1 cellular context compared by ENCODE assay signal in the genomic region with DNA sequence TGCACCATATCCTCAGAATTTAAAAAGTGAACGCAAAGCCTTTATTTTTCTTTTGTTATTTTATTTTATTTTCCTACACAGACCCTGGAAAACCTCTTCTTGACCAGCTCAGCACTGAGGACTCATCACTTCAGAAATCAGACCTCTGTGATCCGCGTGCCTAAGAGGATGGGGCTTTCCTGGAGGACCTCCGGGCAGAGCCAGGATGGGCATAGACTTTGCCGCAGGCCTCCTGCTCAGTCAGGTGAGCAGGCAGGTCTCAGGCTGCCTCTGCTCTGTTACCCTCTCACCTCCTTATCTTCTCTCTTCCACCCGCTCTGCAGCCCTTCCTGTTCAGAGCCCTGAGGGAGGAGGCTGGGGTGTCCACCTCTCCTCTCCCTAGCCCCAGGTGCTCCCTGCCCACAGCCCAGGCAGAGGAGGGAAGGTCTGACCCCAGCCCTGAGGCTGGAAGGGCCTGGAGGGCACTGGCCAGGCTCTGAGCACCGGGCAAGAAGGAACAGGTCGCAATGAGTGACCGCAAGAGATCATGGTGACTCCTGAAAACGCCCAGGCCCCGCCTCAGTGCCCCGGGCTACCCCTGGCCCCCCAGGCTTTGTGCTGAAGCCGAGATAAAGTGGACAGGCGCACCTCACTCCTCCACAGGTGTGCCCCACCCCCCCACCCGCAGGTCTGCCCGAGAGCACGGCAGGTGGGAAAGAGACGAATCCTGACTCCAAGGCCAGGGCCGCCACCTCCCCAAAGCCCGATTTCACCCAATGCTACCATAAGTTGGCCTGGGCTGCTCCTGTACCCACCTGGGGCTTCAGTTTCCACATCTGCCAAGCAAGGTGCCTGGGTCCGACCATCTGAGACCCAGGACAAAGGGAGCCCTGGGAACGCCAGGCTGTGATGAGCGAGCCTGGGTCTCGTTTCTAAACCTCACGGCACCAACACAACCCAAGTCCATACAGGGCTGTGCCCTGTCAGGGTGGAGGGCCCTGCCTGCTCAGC.
TF ChIP-seq lines count a peak whose summit lies in the region.

No MANE protein-coding gene starts in this region.

TF ChIP-seq in K562, 482 proteins besides CTCF, POLR2A, EP300 and RAD21:
- TF ChIP-seq, protein P1, sequence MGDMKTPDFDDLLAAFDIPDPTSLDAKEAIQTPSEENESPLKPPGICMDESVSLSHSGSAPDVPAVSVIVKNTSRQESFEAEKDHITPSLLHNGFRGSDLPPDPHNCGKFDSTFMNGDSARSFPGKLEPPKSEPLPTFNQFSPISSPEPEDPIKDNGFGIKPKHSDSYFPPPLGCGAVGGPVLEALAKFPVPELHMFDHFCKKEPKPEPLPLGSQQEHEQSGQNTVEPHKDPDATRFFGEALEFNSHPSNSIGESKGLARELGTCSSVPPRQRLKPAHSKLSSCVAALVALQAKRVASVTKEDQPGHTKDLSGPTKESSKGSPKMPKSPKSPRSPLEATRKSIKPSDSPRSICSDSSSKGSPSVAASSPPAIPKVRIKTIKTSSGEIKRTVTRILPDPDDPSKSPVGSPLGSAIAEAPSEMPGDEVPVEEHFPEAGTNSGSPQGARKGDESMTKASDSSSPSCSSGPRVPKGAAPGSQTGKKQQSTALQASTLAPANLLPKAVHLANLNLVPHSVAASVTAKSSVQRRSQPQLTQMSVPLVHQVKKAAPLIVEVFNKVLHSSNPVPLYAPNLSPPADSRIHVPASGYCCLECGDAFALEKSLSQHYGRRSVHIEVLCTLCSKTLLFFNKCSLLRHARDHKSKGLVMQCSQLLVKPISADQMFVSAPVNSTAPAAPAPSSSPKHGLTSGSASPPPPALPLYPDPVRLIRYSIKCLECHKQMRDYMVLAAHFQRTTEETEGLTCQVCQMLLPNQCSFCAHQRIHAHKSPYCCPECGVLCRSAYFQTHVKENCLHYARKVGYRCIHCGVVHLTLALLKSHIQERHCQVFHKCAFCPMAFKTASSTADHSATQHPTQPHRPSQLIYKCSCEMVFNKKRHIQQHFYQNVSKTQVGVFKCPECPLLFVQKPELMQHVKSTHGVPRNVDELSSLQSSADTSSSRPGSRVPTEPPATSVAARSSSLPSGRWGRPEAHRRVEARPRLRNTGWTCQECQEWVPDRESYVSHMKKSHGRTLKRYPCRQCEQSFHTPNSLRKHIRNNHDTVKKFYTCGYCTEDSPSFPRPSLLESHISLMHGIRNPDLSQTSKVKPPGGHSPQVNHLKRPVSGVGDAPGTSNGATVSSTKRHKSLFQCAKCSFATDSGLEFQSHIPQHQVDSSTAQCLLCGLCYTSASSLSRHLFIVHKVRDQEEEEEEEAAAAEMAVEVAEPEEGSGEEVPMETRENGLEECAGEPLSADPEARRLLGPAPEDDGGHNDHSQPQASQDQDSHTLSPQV (IDR thresholded peaks at IDR 0.05) = peak; percentile 76
- TF ChIP-seq SMAD3 (CRISPR knock-in tag; conservative IDR thresholded peaks at IDR 0.05) (no peak), CREB1 (IDR thresholded peaks at IDR 0.05) (no peak), CREB1 (CRISPR knock-in tag; IDR thresholded peaks at IDR 0.05) (no peak), TCF3 (CRISPR knock-in tag; IDR thresholded peaks at IDR 0.05) (peak; percentile 49), PURB (CRISPR knock-in tag; IDR thresholded peaks at IDR 0.05; ENCODE audit: low read depth) (no peak), ZNF57 (CRISPR knock-in tag; IDR thresholded peaks at IDR 0.05) (no peak), ZBTB49 (CRISPR knock-in tag; IDR thresholded peaks at IDR 0.05; ENCODE audit: borderline replicate concordance) (no peak), ZNF239 (CRISPR knock-in tag; IDR thresholded peaks at IDR 0.05) (no peak), DPF2 (IDR thresholded peaks at IDR 0.05) (peak; percentile 47; the same call in 1 of the 2 replicates), CBFA2T3 (IDR thresholded peaks at IDR 0.05) (peak; percentile 64), STAT5A (IDR thresholded peaks at IDR 0.05; ENCODE audit: borderline replicate concordance, low read length) (no peak), HCFC1 (IDR thresholded peaks at IDR 0.05; ENCODE audit: low read depth, low read length) (no peak), POLR2G (IDR thresholded peaks at IDR 0.05; ENCODE audit: low read depth, low read length) (peak; percentile 21; the same call in 1 of the 2 replicates), ZBTB2 (IDR thresholded peaks at IDR 0.05) (peak; percentile 28; the same call in 1 of the 2 replicates), CTBP1 (IDR thresholded peaks at IDR 0.05; ENCODE audit: borderline replicate concordance) (peak; percentile 49; the same call in 1 of the 2 replicates), HDAC2 (IDR thresholded peaks at IDR 0.05) (0 out of 2 replicates have a peak, but pooled peaks have one; percentile 36), NR2C1 (IDR thresholded peaks at IDR 0.05) (peak; percentile 48; the same call in 1 of the 2 replicates), NR2C1 (tag; IDR thresholded peaks at IDR 0.05) (no peak), ARID1B (IDR thresholded peaks at IDR 0.05) (peak; percentile 64), ZNF263 (CRISPR knock-in tag; IDR thresholded peaks at IDR 0.05; ENCODE audit: borderline replicate concordance) (peak; percentile 66; the same call in 1 of the 2 replicates)
